In the genomic region with DNA sequence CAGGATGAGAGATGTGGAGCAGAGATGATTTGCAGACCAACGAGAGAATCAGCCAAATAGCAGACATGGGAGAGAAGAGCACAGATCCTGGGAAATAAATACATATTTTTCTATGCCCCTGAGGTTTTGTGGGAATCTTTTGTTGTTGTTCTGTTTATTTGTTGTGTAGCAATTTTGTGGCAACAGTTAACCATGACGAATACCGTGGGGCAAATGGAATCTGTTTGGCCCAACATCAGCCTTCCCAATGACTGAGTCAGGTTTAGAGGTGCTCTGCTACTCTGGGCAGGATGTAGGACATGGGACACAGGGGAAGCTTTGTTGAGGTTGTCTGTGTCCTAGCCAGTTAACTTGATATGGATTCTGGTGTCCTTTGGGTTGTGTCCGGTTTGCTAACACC, we compare ENCODE assay signal across 19 cellular contexts. TPM values are rescaled to one million over a fixed set of nuclear protein-coding genes. Genes with fewer than 3 reads are reported as not detected.
"Had no signal": no experiment of that assay in that cellular context is flagged by ENCODE, and none has a peak within 500 bp of the region (broad histone marks: within the 10 kb centered on the region; RNA-seq: fewer than 3 reads in every experiment).

No MANE protein-coding gene starts in this region.

- H3K4me3 ChIP-seq: dorsolateral prefrontal cortex, hepatocyte, left lung, mucosa of descending colon, thyroid gland had no signal

- H2AFZ ChIP-seq: hepatocyte had no signal

- H3K4me2 ChIP-seq: hepatocyte had no signal

- H3K27ac Mint-ChIP-seq: activated CD4-positive, alpha-beta T cell treated with anti-CD3 and anti-CD28 coated beads, Interleukin-2, amount 10 ng/mL, durations not matched to agents 7 days and 5 days; activated naive CD4-positive, alpha-beta T cell treated with anti-CD3 and anti-CD28 coated beads for 36 hours; activated T-helper 2 cell treated with anti-CD3 and anti-CD28 coated beads, Interferon-gamma antibody, Interleukin-2, Interleukin-4, amounts not matched to agents 10 μg/mL and 5 μg/mL and 100 μg/mL, durations not matched to agents 14 hours and 24 hours and 36 hours; naive thymus-derived CD8-positive, alpha-beta T cell; stimulated activated memory B cell treated with anti-CD40 and anti-IgM and Interleukin-4, amounts not matched to agents 10 μg/mL and 1 μg/mL and 100 μg/mL, for 72 hours; T-helper 2 cell treated with Interferon-gamma antibody and Interleukin-4, amounts not matched to agents 5 μg/mL and 100 μg/mL, for 36 hours had no signal

- H3K27ac ChIP-seq: dorsolateral prefrontal cortex, hepatocyte, left lung, neutrophil, thyroid gland had no signal

- H3K9me3 Mint-ChIP-seq: activated CD4-positive, alpha-beta T cell treated with anti-CD3 and anti-CD28 coated beads, Interleukin-2, amount 10 ng/mL, durations not matched to agents 7 days and 5 days; activated T-helper 2 cell treated with anti-CD3 and anti-CD28 coated beads, Interferon-gamma antibody, Interleukin-2, Interleukin-4, amounts not matched to agents 10 μg/mL and 5 μg/mL and 100 μg/mL, durations not matched to agents 14 hours and 24 hours and 36 hours had no signal

- H3K9me3 ChIP-seq: mucosa of descending colon, neutrophil, thyroid gland had no signal

- H3K79me2 ChIP-seq: hepatocyte had no signal

- H3K27me3 ChIP-seq: hepatocyte, left lung, neutrophil, thyroid gland had no signal

- H3K4me1 Mint-ChIP-seq: activated CD4-positive, alpha-beta T cell treated with anti-CD3 and anti-CD28 coated beads, Interleukin-2, amount 10 ng/mL, durations not matched to agents 7 days and 5 days; naive thymus-derived CD8-positive, alpha-beta T cell; stimulated activated memory B cell treated with anti-CD40 and anti-IgM and Interleukin-4, amounts not matched to agents 10 μg/mL and 1 μg/mL and 100 μg/mL, for 72 hours had no signal

- DNase-seq: activated CD4-positive, alpha-beta T cell treated with anti-CD3 and anti-CD28 coated beads, Interleukin-2, amount 10 ng/mL, durations not matched to agents 7 days and 5 days; activated CD4-positive, CD25-positive, alpha-beta regulatory T cell; activated naive CD4-positive, alpha-beta T cell treated with anti-CD3 and anti-CD28 coated beads for 36 hours; activated T-cell treated with anti-CD3 and anti-CD28 coated beads for 4 hours; dorsolateral prefrontal cortex; erythroblast; kidney; left lung; mammary epithelial cell; mucosa of descending colon; naive thymus-derived CD8-positive, alpha-beta T cell; stimulated activated CD4-positive, alpha-beta T cell treated with anti-CD3 and anti-CD28 coated beads, Interleukin-2, amount 100 ng/mL, for 48 hours; thyroid gland had no signal

- H3K36me3 Mint-ChIP-seq: stimulated activated memory B cell treated with anti-CD40 and anti-IgM and Interleukin-4, amounts not matched to agents 10 μg/mL and 1 μg/mL and 100 μg/mL, for 72 hours had no signal

- ATAC-seq: mucosa of descending colon; naive thymus-derived CD8-positive, alpha-beta T cell; stimulated activated memory B cell treated with anti-CD40 and anti-IgM and Interleukin-4, amounts not matched to agents 10 μg/mL and 1 μg/mL and 100 μg/mL, for 72 hours had no signal

- H3K4me3 Mint-ChIP-seq: activated CD4-positive, alpha-beta T cell treated with anti-CD3 and anti-CD28 coated beads, Interleukin-2, amount 10 ng/mL, durations not matched to agents 7 days and 5 days; activated naive CD4-positive, alpha-beta T cell treated with anti-CD3 and anti-CD28 coated beads for 36 hours; naive thymus-derived CD8-positive, alpha-beta T cell; stimulated activated memory B cell treated with anti-CD40 and anti-IgM and Interleukin-4, amounts not matched to agents 10 μg/mL and 1 μg/mL and 100 μg/mL, for 72 hours; T-helper 2 cell treated with Interferon-gamma antibody and Interleukin-4, amounts not matched to agents 5 μg/mL and 100 μg/mL, for 36 hours had no signal

- H3K4me1 ChIP-seq: left lung, thyroid gland had no signal

- H3K36me3 ChIP-seq: left lung, neutrophil, thyroid gland had no signal

RNA-seq across cellular contexts. Expression of a gene that starts 7.9 kb away (rescaled TPM):
- total RNA-seq: activated CD4-positive, alpha-beta T cell treated with anti-CD3 and anti-CD28 coated beads, Interleukin-2, amount 10 ng/mL, durations not matched to agents 7 days and 5 days; activated naive CD4-positive, alpha-beta T cell treated with anti-CD3 and anti-CD28 coated beads for 36 hours; activated T-helper 2 cell treated with anti-CD3 and anti-CD28 coated beads, Interferon-gamma antibody, Interleukin-2, Interleukin-4, amounts not matched to agents 10 μg/mL and 5 μg/mL and 100 μg/mL, durations not matched to agents 14 hours and 24 hours and 36 hours had no signal
- polyA plus RNA-seq: mammary epithelial cell; naive thymus-derived CD8-positive, alpha-beta T cell had no signal

RNA-seq across cellular contexts. Expression of a gene that starts 50.3 kb away (rescaled TPM):
- total RNA-seq: activated CD8-positive, alpha-beta memory T cell treated with anti-CD3 and anti-CD28 coated beads for 36 hours; activated naive CD4-positive, alpha-beta T cell treated with anti-CD3 and anti-CD28 coated beads for 36 hours; activated T-helper 2 cell treated with anti-CD3 and anti-CD28 coated beads, Interferon-gamma antibody, Interleukin-2, Interleukin-4, amounts not matched to agents 10 μg/mL and 5 μg/mL and 100 μg/mL, durations not matched to agents 14 hours and 24 hours and 36 hours had no signal
- polyA plus RNA-seq: naive thymus-derived CD8-positive, alpha-beta T cell had no signal
